ENCODE assay signal across 9 cellular contexts in the genomic region with DNA sequence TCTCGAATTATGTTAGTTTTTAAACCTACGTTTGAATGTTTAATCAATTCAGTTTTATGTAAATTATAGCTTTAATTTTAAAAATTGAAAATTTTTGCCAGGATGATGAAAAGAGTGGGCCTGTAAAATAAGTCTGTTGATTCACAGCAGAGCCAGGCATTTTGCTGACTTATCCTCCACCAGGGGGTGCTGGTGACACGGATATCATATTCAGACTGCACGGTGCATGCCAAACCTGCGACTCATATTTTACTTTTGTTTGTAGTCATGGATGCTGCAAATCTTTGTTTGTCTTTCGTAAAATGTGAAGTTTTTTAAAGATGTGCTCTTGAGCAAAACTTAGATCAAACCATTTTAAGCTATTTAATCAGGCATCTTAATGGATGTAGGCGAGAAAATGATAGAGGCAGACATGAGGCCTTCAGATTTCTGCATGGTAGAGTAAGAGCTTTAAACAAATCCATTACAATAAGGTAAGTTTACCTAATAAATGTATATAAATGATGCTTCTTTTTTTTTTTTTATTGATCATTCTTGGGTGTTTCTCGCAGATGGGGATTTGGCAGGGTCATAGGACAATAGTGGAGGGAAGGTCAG. TPM values are rescaled to one million over a fixed set of nuclear protein-coding genes. Genes with fewer than 3 reads are reported as not detected.
DNase-seq lines count a peak whose midpoint lies in the region; ATAC-seq and TF ChIP-seq lines count a peak whose summit lies in the region.
"Had no signal": no experiment of that assay in that cellular context is flagged by ENCODE, and none has a peak within 500 bp of the region (broad histone marks: within the 10 kb centered on the region; RNA-seq: fewer than 3 reads in every experiment).

No MANE protein-coding gene starts in this region.

- H3K9me3 ChIP-seq in left lung = no peaks in the 10 kb centered on the region

- no peaks in the 10 kb centered on the region for H3K4me1 ChIP-seq in left lung

- no peak overlapping the region for H3K27ac ChIP-seq in caudate nucleus (ENCODE audit: low read depth, low read length)
- no peak overlapping the region for H3K27ac ChIP-seq in left lung

- H3K27me3 ChIP-seq in left lung = no peaks in the 10 kb centered on the region

- intact Hi-C loops in left lung (cut with DNase I) = no loop called here

- peak; percentile 1 for DNase-seq in NCI-H2227 (lab: John Stamatoyannopoulos, UW; ENCODE audit: unreplicated experiment)
- DNase-seq in NCI-H2227 treated with DMSO at 0.1 percent for 48 hours (lab: John Stamatoyannopoulos, UW) = no peak
- DNase-seq in GM20000 (ENCODE audit: low spot score) = peak; percentile 76
- DNase-seq in T follicular helper cell (ENCODE audit: low read depth) = peak; percentile 17
- DNase-seq in caudate nucleus (lab: John Stamatoyannopoulos, UW) = peak in 39 of 61 donors; percentile 2 to 85 (median 24)
- peak in 1 of 2 donors; percentile 51 for DNase-seq in left lung
- DNase-seq in stimulated activated CD8-positive, alpha-beta memory T cell treated with anti-CD3 and anti-CD28 coated beads, Interleukin-2, amount 100 ng/mL, for 48 hours (ENCODE audit: low read depth in 2 of 2) = peak; percentile 25 to 35

- H3K36me3 ChIP-seq in left lung = no peaks in the 10 kb centered on the region

- ATAC-seq in HG03571 (IDR thresholded peaks at IDR 0.05; ENCODE audit: unreplicated experiment) = peak; percentile 92
- peak; percentile 96 for ATAC-seq in left lung
- ATAC-seq: naive thymus-derived CD8-positive, alpha-beta T cell had no signal

- no peak overlapping the region for H3K4me3 ChIP-seq in left lung

- TF ChIP-seq CTCF in GM20000 (IDR thresholded peaks at IDR 0.05; ENCODE audit: extremely low read depth, missing control alignments) (peak; percentile 77), left lung (IDR thresholded peaks at IDR 0.05) (peak; percentile 72 to 78)

RNA-seq across cellular contexts. Expression of gene OR8B3, which starts 3.6 kb away (rescaled TPM):
- total RNA-seq in left lung = not detected
- total RNA-seq: naive thymus-derived CD8-positive, alpha-beta T cell had no signal

RNA-seq across cellular contexts. Expression of gene OR8B2, which starts 18.1 kb away (rescaled TPM):
- not detected for total RNA-seq in left lung
- total RNA-seq: naive thymus-derived CD8-positive, alpha-beta T cell had no signal

RNA-seq across cellular contexts. Expression of gene OR8B4, which starts 22.2 kb away (rescaled TPM):
- total RNA-seq in left lung = not detected
- total RNA-seq: naive thymus-derived CD8-positive, alpha-beta T cell had no signal

RNA-seq across cellular contexts. Expression of gene OR8B8, which starts 43.1 kb away (rescaled TPM):
- not detected for total RNA-seq in left lung
- total RNA-seq: naive thymus-derived CD8-positive, alpha-beta T cell had no signal
